Comparison of ENCODE assay signal across 8 cellular contexts in the genomic region with DNA sequence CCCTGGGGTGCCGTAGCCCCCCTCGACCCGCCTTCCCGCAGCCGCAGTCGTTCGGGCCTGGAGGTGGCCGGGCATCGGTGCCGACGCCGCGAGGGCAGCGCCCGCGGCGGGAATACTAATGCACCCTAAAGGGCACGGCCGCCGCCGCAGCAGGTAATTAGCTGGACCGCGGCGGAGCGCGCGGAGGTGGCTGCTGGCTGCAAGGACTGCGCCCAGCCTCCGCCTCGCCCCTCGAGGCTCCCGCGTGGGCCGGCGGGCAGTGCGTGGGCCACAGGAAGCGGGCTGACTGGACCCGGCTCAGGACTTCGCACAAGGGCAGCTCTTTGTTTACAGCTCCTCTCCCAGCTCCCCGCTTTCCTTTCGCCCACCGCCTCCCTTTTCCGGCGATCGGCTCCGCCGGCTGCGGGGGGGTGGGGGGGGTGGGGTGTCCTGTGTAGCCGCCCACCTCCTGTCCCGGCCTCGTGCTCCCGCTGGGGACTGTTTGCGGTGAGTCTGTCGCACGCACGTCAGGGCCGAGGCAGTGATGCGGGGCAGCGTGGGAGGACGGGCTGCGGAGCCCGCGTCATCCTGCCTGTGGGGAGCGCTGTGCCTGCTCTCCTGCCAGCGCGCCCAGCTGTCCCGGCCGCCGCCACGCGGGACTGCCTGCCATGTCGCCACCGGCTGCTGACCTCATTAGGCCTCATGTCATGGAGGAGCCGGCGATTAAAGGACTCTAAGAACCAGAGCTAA. TPM values are rescaled to one million over a fixed set of nuclear protein-coding genes. Genes with fewer than 3 reads are reported as not detected.
DNase-seq lines count a peak whose midpoint lies in the region; ATAC-seq, FAIRE-seq and TF ChIP-seq lines count a peak whose summit lies in the region.

No MANE protein-coding gene starts in this region.

- no peaks in the 10 kb centered on the region for H3K36me3 ChIP-seq in kidney (ENCODE audit: control insufficient read depth in 1 of 2, insufficient read depth in 2 of 2, low read length in 2 of 2)

- H3K4me1 ChIP-seq in kidney (ENCODE audit: control insufficient read depth in 1 of 2, insufficient read depth in 1 of 2, low read depth in 1 of 2, low read length in 2 of 2), result peaks cover 4% of the 10 kb centered on the region in 2 donors

- H3K4me3 ChIP-seq in cardiac fibroblast (replicated peaks in 1 of 2; ENCODE audit: low read depth in 2 of 2, low read length in 2 of 2) (peak overlapping the region; percentile 19 to 37), kidney (ENCODE audit: low read length in 2 of 2) (peak overlapping the region in 1 of 2 donors; percentile 25)

- no peak overlapping the region for H3K27ac ChIP-seq in kidney (ENCODE audit: low read depth in 2 of 2, low read length in 2 of 2)

- ATAC-seq in GM19468 (IDR thresholded peaks at IDR 0.05; ENCODE audit: extremely low read depth, unreplicated experiment), result peak; percentile 27

- TF ChIP-seq CTCF in cardiac fibroblast (IDR thresholded peaks at IDR 0.05; ENCODE audit: low read depth, low read length), result no peak
- no peak for TF ChIP-seq CTCF in kidney (IDR thresholded peaks at IDR 0.05; ENCODE audit: borderline replicate concordance, extremely low read depth, insufficient read depth)

- DNase-seq in G401 (ENCODE audit: low spot score) (peak; percentile 33), LHCN-M2 (ENCODE audit: low read depth) (peak; percentile 32), cardiac fibroblast (ENCODE audit: low read depth in 2 of 2) (peak; percentile 45 to 52), kidney (peak; percentile 84), NCI-H128 (lab: John Stamatoyannopoulos, UW; ENCODE audit: unreplicated experiment) (no peak), SIG-M5 (lab: John Stamatoyannopoulos, UW) (no peak)
- DNase-seq in stimulated activated CD4-positive, alpha-beta T cell treated with anti-CD3 and anti-CD28 coated beads, Interleukin-4, amount 100 ng/mL, for 24 hours, result peak; percentile 46

- no peak overlapping the region for H3K9ac ChIP-seq in kidney (ENCODE audit: low read length in 2 of 2)

- H3K9me3 ChIP-seq in kidney (ENCODE audit: control insufficient read depth in 1 of 2, low read length in 2 of 2), result no peaks in the 10 kb centered on the region

- FAIRE-seq in kidney (lab: Jason Lieb, UNC), result no peak

- in situ Hi-C loops in G401 (cut with HindIII; ENCODE audit: low sequenced_read_pairs), result no loop called here

- intact Hi-C loops in kidney (cut with DNase I), result no loop called here

RNA-seq across cellular contexts. Expression of gene GRIK4, which starts 53.2 kb away (rescaled TPM):
- total RNA-seq in G401 (2014; rRNA removed; shearing (Covaris generic)), result 0.37 and 0.51 TPM in 2 replicates
- total RNA-seq in LHCN-M2 (2014; rRNA removed) (0.06 and 0.13 TPM in 2 replicates), kidney (0.25 TPM)
- polyA plus RNA-seq in LHCN-M2 (2012), result 0.09 TPM
- polyA plus RNA-seq in kidney (ENCODE audit: insufficient read depth, low read depth, low replicate concordance), result not detected

Comparison
In these comparisons a context has a peak if more than half of its experiments do, and no peak if none do; other contexts are left out.
1. DNase-seq: peak in G401 (single experiment), LHCN-M2 (single experiment), cardiac fibroblast (2 of 2), kidney (single experiment) and stimulated activated CD4-positive, alpha-beta T cell treated with anti-CD3 and anti-CD28 coated beads, Interleukin-4, amount 100 ng/mL, for 24 hours (single experiment); none in NCI-H128 (single experiment) and SIG-M5 (single experiment).